ENCODE assay signal across 8 cellular contexts in genomic region chr7:97179454-97180104, GRCh38.
DNase-seq lines count a peak whose midpoint lies in the region; ATAC-seq and TF ChIP-seq lines count a peak whose summit lies in the region.

No MANE protein-coding gene starts in this region.

- H3K36me3 ChIP-seq in osteoblast (ENCODE audit: insufficient read depth, low read length), result no peaks in the 10 kb centered on the region

- TF ChIP-seq CTCF in C4-2B (conservative IDR thresholded peaks at IDR 0.05) (peak; percentile 97), foreskin fibroblast (IDR thresholded peaks at IDR 0.05; ENCODE audit: low read depth, low read length) (peak; percentile 76), osteoblast (IDR thresholded peaks at IDR 0.05; ENCODE audit: extremely low read depth, low read depth, low read length) (peak; percentile 79)

- H3K27me3 ChIP-seq in osteoblast (ENCODE audit: insufficient read depth, low read length), result no peaks in the 10 kb centered on the region

- no peaks in the 10 kb centered on the region for H4K20me1 ChIP-seq in osteoblast (ENCODE audit: insufficient read depth, low read length)

- H3K4me3 Mint-ChIP-seq in activated T-cell treated with anti-CD3 and anti-CD28 coated beads, Interleukin-2, amount 50 U/mL, for 4 hours, result no peak overlapping the region

- H3K4me1 ChIP-seq in osteoblast (ENCODE audit: insufficient read depth, low read length), result no peaks in the 10 kb centered on the region

- peak; percentile 56 for DNase-seq in NCI-H774 (lab: John Stamatoyannopoulos, UW)
- DNase-seq in activated T-cell treated with anti-CD3 and anti-CD28 coated beads, Interleukin-2, amount 50 U/mL, for 4 hours, result peak; percentile 17
- DNase-seq in foreskin fibroblast, result peak; percentile 42 to 76
- DNase-seq in osteoblast (ENCODE audit: insufficient read length, low spot score, missing footprints), result peak; percentile 69

- H2AFZ ChIP-seq in osteoblast (ENCODE audit: low read length), result no peak overlapping the region

- H3K4me2 ChIP-seq in osteoblast (ENCODE audit: insufficient read depth, low read length), result no peak overlapping the region

- H3K27ac ChIP-seq in C4-2B (no peak overlapping the region), osteoblast (ENCODE audit: low read depth, low read length) (no peak overlapping the region)

- peaks cover 1% of the 10 kb centered on the region for H3K4me1 Mint-ChIP-seq in activated T-cell treated with anti-CD3 and anti-CD28 coated beads, Interleukin-2, amount 50 U/mL, for 4 hours (ENCODE audit: low read depth)

- no peaks in the 10 kb centered on the region for H3K9me3 ChIP-seq in osteoblast (ENCODE audit: low read depth, low read length)

- no peaks in the 10 kb centered on the region for H3K27me3 Mint-ChIP-seq in activated T-cell treated with anti-CD3 and anti-CD28 coated beads, Interleukin-2, amount 50 U/mL, for 4 hours (ENCODE audit: low read depth)

- H3K4me3 ChIP-seq in foreskin fibroblast (ENCODE audit: low read depth in 1 of 2, low read length in 2 of 2), result no peak overlapping the region
- no peak overlapping the region for H3K4me3 ChIP-seq in osteoblast (ENCODE audit: insufficient read depth, low read length)

- peaks cover 12% of the 10 kb centered on the region for H3K36me3 Mint-ChIP-seq in activated T-cell treated with anti-CD3 and anti-CD28 coated beads, Interleukin-2, amount 50 U/mL, for 4 hours (ENCODE audit: insufficient read depth)

- ATAC-seq in GM18867 (IDR thresholded peaks at IDR 0.05; ENCODE audit: unreplicated experiment) (peak; percentile 90), HG03439 (IDR thresholded peaks at IDR 0.05; ENCODE audit: unreplicated experiment) (peak; percentile 64), HG03095 (IDR thresholded peaks at IDR 0.05; ENCODE audit: unreplicated experiment) (no peak)
- peak in 1 of 2 donors; percentile 66 for ATAC-seq in activated T-cell treated with anti-CD3 and anti-CD28 coated beads, Interleukin-2, amount 50 U/mL, for 4 hours

- H3K9me3 Mint-ChIP-seq in activated T-cell treated with anti-CD3 and anti-CD28 coated beads, Interleukin-2, amount 50 U/mL, for 4 hours, result no peaks in the 10 kb centered on the region

- no peaks in the 10 kb centered on the region for H3K79me2 ChIP-seq in osteoblast (ENCODE audit: insufficient read depth, low read length)

Comparison
In these comparisons a context has a peak if more than half of its experiments do, and no peak if none do; other contexts are left out.
1. DNase-seq: peak in every context shown above with its lines; median percentile 69 in osteoblast; 59 in foreskin fibroblast; 56 in NCI-H774; 17 in activated T-cell treated with anti-CD3 and anti-CD28 coated beads, Interleukin-2, amount 50 U/mL, for 4 hours.